8 cellular contexts compared by ENCODE assay signal in the genomic region with DNA sequence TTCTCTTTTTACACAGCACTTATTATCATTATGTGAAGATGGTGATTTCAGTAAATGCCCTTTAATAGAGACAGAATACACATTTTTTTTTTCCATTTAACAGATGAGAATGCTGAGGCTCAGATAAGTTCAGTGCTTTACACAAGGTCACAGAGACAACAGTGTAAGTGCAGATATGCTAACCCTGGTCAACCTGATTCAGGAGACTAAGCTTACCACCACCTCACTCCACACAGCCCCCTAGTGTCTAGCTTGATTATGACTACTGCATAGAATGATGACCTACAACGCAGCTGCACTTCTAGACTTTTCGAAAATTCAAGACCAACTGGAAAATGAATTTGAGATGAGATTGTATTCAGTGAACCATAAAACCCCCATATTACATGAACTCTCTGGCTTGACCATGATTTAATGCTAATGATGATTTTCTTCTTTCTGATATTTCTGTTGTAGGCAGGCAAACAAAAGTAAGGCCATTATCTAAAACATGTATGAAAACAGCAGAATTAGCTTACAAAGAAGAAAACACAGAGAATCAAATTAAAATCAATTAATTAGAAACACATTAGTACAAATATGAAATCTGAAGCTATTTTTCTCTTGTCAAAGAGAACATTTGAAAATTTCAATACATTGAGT.
DNase-seq lines count a peak whose midpoint lies in the region; ATAC-seq and TF ChIP-seq lines count a peak whose summit lies in the region.

No MANE protein-coding gene starts in this region.

- DNase-seq in CD1c-positive myeloid dendritic cell (ENCODE audit: extremely low spot score) (peak; percentile 17), Panc1 (ENCODE audit: low read depth, low spot score) (no peak), iris pigment epithelial cell (ENCODE audit: low read depth) (peak; percentile 22), NCI-H774 (lab: John Stamatoyannopoulos, UW) (no peak), SK-N-DZ (ENCODE audit: low spot score) (no peak), DMS153 (lab: John Stamatoyannopoulos, UW) (no peak)
- DNase-seq in effector CD4-positive, alpha-beta T cell, result no peak

- no peak overlapping the region for H3K4me3 ChIP-seq in Panc1 (ENCODE audit: low read depth in 2 of 2, low read length in 2 of 2)

- ATAC-seq in GM21576 (IDR thresholded peaks at IDR 0.05; ENCODE audit: unreplicated experiment), result peak; percentile 62
- peak; percentile 76 for ATAC-seq in Panc1

- intact Hi-C loops in Panc1 (cut with micrococcal nuclease; ENCODE audit: unreplicated experiment), result no loop called here

- no TSS peak for BruUV-seq in Panc1 (replicated peaks; lab: Mats Ljungman, UMichigan)

- in situ Hi-C loops in Panc1 (cut with HindIII; ENCODE audit: low pct_unique_long_range_greater_than_20kb, low sequenced_read_pairs), result no loop called here

- peak; percentile 68 for TF ChIP-seq CTCF in Panc1 (IDR thresholded peaks at IDR 0.05)

- no peaks in the 10 kb centered on the region for H3K4me1 ChIP-seq in Panc1 (ENCODE audit: control insufficient read depth, insufficient read depth, low read length)

- no peaks in the 10 kb centered on the region for H3K36me3 ChIP-seq in Panc1 (ENCODE audit: control insufficient read depth, insufficient read depth, low read length)

- CTCF ChIA-PET in Panc1 (lab: Charles Lee), result interaction anchor here (1.0 to 1.4 kb wide), 3 partner anchors 194 to 215 kb away, joined by 3 to 5 read pairs (median 5); partner anchors contain the start of gene EDN1

- H3K27ac ChIP-seq in Panc1 (ENCODE audit: low read length), result peak overlapping the region; percentile 8; the same call in 1 of the 2 replicates

- no peaks in the 10 kb centered on the region for H3K27me3 ChIP-seq in Panc1 (ENCODE audit: control insufficient read depth, insufficient read depth, low read length)

- H3K9me3 ChIP-seq in Panc1 (ENCODE audit: control insufficient read depth, insufficient read depth, low read depth, low read length), result no peaks in the 10 kb centered on the region

- POLR2A ChIA-PET in Panc1 (lab: Charles Lee), result no interaction called here

Comparison
In these comparisons a context has a peak if more than half of its experiments do, and no peak if none do; other contexts are left out.
1. DNase-seq: peak in CD1c-positive myeloid dendritic cell (single experiment) and iris pigment epithelial cell (single experiment); none in Panc1 (single experiment), NCI-H774 (single experiment), effector CD4-positive, alpha-beta T cell (single experiment), SK-N-DZ (single experiment) and DMS153 (single experiment).